ENCODE assay signal across 8 cellular contexts in genomic region chr19:16659832-16660708, GRCh38. TPM values are rescaled to one million over a fixed set of nuclear protein-coding genes. Genes with fewer than 3 reads are reported as not detected.
DNase-seq lines count a peak whose midpoint lies in the region; ATAC-seq and TF ChIP-seq lines count a peak whose summit lies in the region.

SMIM7 (minus strand) TSS chr19:16660144; CDS start chr19:16660110, 34 bp downstream.

- peak within 1 kb of the TSS; percentile 91 to 94 for H3K27ac Mint-ChIP-seq in activated naive CD4-positive, alpha-beta T cell treated with anti-CD3 and anti-CD28 coated beads, Interleukin-2, amount 50 U/mL, for 72 hours

- peak; percentile 44 for TF ChIP-seq CTCF in GM10266 (IDR thresholded peaks at IDR 0.05; ENCODE audit: control insufficient read depth, insufficient read depth, low read depth, missing control alignments)

- no peaks in the 10 kb centered on the region for H3K9me3 Mint-ChIP-seq in activated naive CD4-positive, alpha-beta T cell treated with anti-CD3 and anti-CD28 coated beads, Interleukin-2, amount 50 U/mL, for 72 hours

- peak within 1 kb of the TSS; percentile 89 for H3K27ac ChIP-seq in temporal lobe (ENCODE audit: low read depth, low read length)

- H3K36me3 Mint-ChIP-seq in activated naive CD4-positive, alpha-beta T cell treated with anti-CD3 and anti-CD28 coated beads, Interleukin-2, amount 50 U/mL, for 72 hours = peaks cover 9 to 15% of the 10 kb centered on the region in 2 donors

- ATAC-seq in HG02610 (IDR thresholded peaks at IDR 0.05; ENCODE audit: unreplicated experiment) = peak; percentile 90
- peak; percentile 97 to 99 for ATAC-seq in activated naive CD4-positive, alpha-beta T cell treated with anti-CD3 and anti-CD28 coated beads, Interleukin-2, amount 50 U/mL, for 72 hours

- DNase-seq in GM10266 (ENCODE audit: extremely low spot score) = peak; percentile 99
- peak; percentile 98 for DNase-seq in NCI-H1092 treated with DMSO at 0.1 percent for 48 hours (lab: John Stamatoyannopoulos, UW)
- peak; percentile 94 for DNase-seq in SKM-1 (lab: John Stamatoyannopoulos, UW; ENCODE audit: unreplicated experiment)
- DNase-seq in activated naive CD4-positive, alpha-beta T cell treated with anti-CD3 and anti-CD28 coated beads, Interleukin-2, amount 50 U/mL, for 72 hours (ENCODE audit: low spot score in 2 of 2) = peak; percentile 97 to 99
- peak; percentile 93 for DNase-seq in glomerular endothelial cell (ENCODE audit: extremely low read depth, low read depth, low spot score)
- DNase-seq in occipital lobe (lab: John Stamatoyannopoulos, UW) = peak; percentile 98

RNA-seq across cellular contexts. Expression of gene SMIM7, which starts in this region (rescaled TPM):
- total RNA-seq in activated naive CD4-positive, alpha-beta T cell treated with anti-CD3 and anti-CD28 coated beads, Interleukin-2, amount 50 U/mL, for 72 hours = 10 to 100 TPM; 44.0 to 45.8 TPM
- total RNA-seq in glomerular endothelial cell = 66.9 and 85.6 TPM in 2 replicates
- total RNA-seq in occipital lobe = 44.5 TPM
- 52.1 TPM for total RNA-seq in temporal lobe

Comparison
In these comparisons a context has a peak if more than half of its experiments do, and no peak if none do; other contexts are left out.
1. Peak in every context shown above with its lines: DNase-seq, ATAC-seq and H3K27ac ChIP-seq.